26 cellular contexts compared by ENCODE assay signal in genomic region chr14:85156319-85156718, GRCh38.
"Had no signal": no experiment of that assay in that cellular context is flagged by ENCODE, and none has a peak within 500 bp of the region (broad histone marks: within the 10 kb centered on the region; RNA-seq: fewer than 3 reads in every experiment).

No MANE protein-coding gene starts in this region.

- H3K9me3 ChIP-seq: ovary, psoas muscle, right lobe of liver, sigmoid colon, stomach, thoracic aorta, thyroid gland, vagina had no signal

- H2AFZ ChIP-seq: neural progenitor cell, parathyroid adenoma had no signal

- H3K27ac ChIP-seq: neural progenitor cell, ovary, parathyroid adenoma, psoas muscle, right lobe of liver, sigmoid colon, stomach, thoracic aorta, thyroid gland, tibial nerve, upper lobe of left lung, vagina had no signal

- H3K4me1 ChIP-seq: neural progenitor cell, parathyroid adenoma, psoas muscle, right lobe of liver, sigmoid colon, stomach, thyroid gland, upper lobe of left lung, vagina had no signal

- H3K4me3 ChIP-seq: neural progenitor cell, ovary, psoas muscle, right lobe of liver, sigmoid colon, stomach, thoracic aorta, thyroid gland, tibial nerve, upper lobe of left lung, vagina had no signal

- H3K36me3 ChIP-seq: neural progenitor cell, ovary, right lobe of liver, sigmoid colon, stomach, thoracic aorta, thyroid gland, tibial nerve, upper lobe of left lung, vagina had no signal

- FAIRE-seq: small intestine, urothelium cell line had no signal

- H3K27me3 ChIP-seq: neural progenitor cell, ovary, right lobe of liver, sigmoid colon, stomach, thyroid gland, tibial nerve, upper lobe of left lung, vagina had no signal

- H3K9ac ChIP-seq: neural progenitor cell, parathyroid adenoma had no signal

- H3K4me2 ChIP-seq: neural progenitor cell had no signal

- DNase-seq: natural killer cell; occipital lobe; ovary; posterior cingulate gyrus; psoas muscle; right cardiac atrium; right lobe of liver; sigmoid colon; small intestine; stimulated activated CD4-positive, alpha-beta T cell treated with anti-CD3 and anti-CD28 coated beads, Interleukin-15, amount 100 ng/mL, for 24 hours; stimulated activated CD4-positive, alpha-beta T cell treated with anti-CD3 and anti-CD28 coated beads, Interleukin-2, amount 100 ng/mL, for 24 hours; stimulated activated CD4-positive, alpha-beta T cell treated with anti-CD3 and anti-CD28 coated beads, Interleukin-2, amount 100 ng/mL, for 48 hours; stimulated activated CD4-positive, alpha-beta T cell treated with anti-CD3 and anti-CD28 coated beads, Interleukin-4, amount 100 ng/mL, for 24 hours; stimulated activated naive B cell treated with anti-CD40 and anti-IgM and Interleukin-4, amounts not matched to agents 10 μg/mL and 1 μg/mL and 100 μg/mL, for 72 hours; stimulated activated naive CD4-positive, alpha-beta T cell treated with Interleukin-2 at 50 U/mL for 16 hours; stomach; thyroid gland; trophoblast cell; upper lobe of left lung had no signal

- ATAC-seq: natural killer cell; psoas muscle; right cardiac atrium; right lobe of liver; stimulated activated effector memory CD8-positive, alpha-beta T cell treated with anti-CD3 and anti-CD28 coated beads, Interleukin-12 subunit alpha, Interleukin-12 subunit beta, amount 100 ng/mL, for 72 hours; stimulated activated naive B cell treated with anti-CD40 and anti-IgM and Interleukin-4, amounts not matched to agents 10 μg/mL and 1 μg/mL and 100 μg/mL, for 72 hours had no signal

- H3K79me2 ChIP-seq: parathyroid adenoma had no signal
